Comparison of ENCODE assay signal across 8 cellular contexts in the genomic region with DNA sequence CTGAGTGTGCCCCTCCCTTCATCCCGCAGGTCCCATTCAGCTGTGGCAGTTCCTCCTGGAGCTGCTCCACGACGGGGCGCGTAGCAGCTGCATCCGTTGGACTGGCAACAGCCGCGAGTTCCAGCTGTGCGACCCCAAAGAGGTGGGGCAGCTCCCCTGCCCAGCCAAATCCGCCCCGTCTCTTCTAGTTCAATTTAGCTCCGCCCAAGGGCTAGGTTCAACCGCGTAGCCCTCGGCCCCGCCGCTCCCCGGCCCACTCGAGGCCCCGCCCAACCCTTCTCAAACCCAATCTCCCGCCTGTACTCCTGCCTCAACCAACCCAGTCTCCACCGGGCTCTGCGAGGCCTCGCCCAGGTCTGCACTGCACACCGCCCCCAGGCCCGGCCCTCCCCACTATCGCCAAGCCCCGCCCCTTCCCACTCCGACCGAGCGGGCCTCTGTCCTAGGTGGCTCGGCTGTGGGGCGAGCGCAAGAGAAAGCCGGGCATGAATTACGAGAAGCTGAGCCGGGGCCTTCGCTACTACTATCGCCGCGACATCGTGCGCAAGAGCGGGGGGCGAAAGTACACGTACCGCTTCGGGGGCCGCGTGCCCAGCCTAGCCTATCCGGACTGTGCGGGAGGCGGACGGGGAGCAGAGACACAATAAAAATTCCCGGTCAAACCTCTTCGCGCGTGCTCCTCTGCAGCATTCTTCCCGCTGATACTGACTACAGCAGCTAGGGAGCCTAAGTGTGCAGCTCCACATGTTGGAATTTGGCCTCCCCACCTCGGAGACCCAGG. TPM values are rescaled to one million over a fixed set of nuclear protein-coding genes. Genes with fewer than 3 reads are reported as not detected.
DNase-seq lines count a peak whose midpoint lies in the region; ATAC-seq, FAIRE-seq and TF ChIP-seq lines count a peak whose summit lies in the region.

No MANE protein-coding gene starts in this region.

- TF ChIP-seq CTCF in keratinocyte (optimal IDR thresholded peaks at IDR 0.05 in 1 of 3, IDR thresholded peaks at IDR 0.05 in 1 of 3, conservative IDR thresholded peaks at IDR 0.05 in 1 of 3; ENCODE audit: extremely low read depth in 1 of 3, insufficient read depth in 2 of 3, low read length in 3 of 3): no peak

- H3K4me1 ChIP-seq in keratinocyte (ENCODE audit: control insufficient read depth, extremely low read depth, insufficient read depth, low read length): peaks cover 19% of the 10 kb centered on the region

- peak overlapping the region; percentile 96 for H3K4me2 ChIP-seq in keratinocyte (ENCODE audit: control insufficient read depth, extremely low read depth, insufficient read depth, low read depth, low read length)

- peaks cover 13% of the 10 kb centered on the region for H3K79me2 ChIP-seq in keratinocyte (ENCODE audit: control insufficient read depth, insufficient read depth, low read length)

- FAIRE-seq in keratinocyte (lab: Jason Lieb, UNC): no peak

- peak overlapping the region; percentile 41 to 80 (median 78) for H3K4me3 ChIP-seq in keratinocyte (ENCODE audit: control insufficient read depth in 2 of 3, extremely low read depth in 1 of 3, insufficient read depth in 2 of 3, low read depth in 1 of 3, low read length in 3 of 3)

- peak overlapping the region; percentile 90 for H2AFZ ChIP-seq in keratinocyte (ENCODE audit: control insufficient read depth, low read length)

- H3K9ac ChIP-seq in keratinocyte (ENCODE audit: control insufficient read depth, extremely low read depth, insufficient read depth, low read length): peak overlapping the region; percentile 76

- peak; percentile 94 for DNase-seq in ACHN
- DNase-seq in NCI-H226: peak; percentile 94
- DNase-seq in activated CD4-positive, CD25-positive, alpha-beta regulatory T cell (lab: John Stamatoyannopoulos, UW): peak; percentile 88 to 90 (median 89)
- peak; percentile 92 for DNase-seq in central memory CD4-positive, alpha-beta T cell
- DNase-seq in keratinocyte (ENCODE audit: low read depth, low spot score): no peak
- peak; percentile 93 for DNase-seq in stimulated activated CD4-positive, alpha-beta T cell treated with anti-CD3 and anti-CD28 coated beads, Interleukin-12 subunit alpha, Interleukin-12 subunit beta, amount 100 ng/mL, for 4 hours

- no peaks in the 10 kb centered on the region for H4K20me1 ChIP-seq in keratinocyte (ENCODE audit: control insufficient read depth, extremely low read depth, insufficient read depth, low read length)

- no peaks in the 10 kb centered on the region for H3K9me1 ChIP-seq in keratinocyte (ENCODE audit: control insufficient read depth, extremely low read depth, insufficient read depth, low read length)

- no peaks in the 10 kb centered on the region for H3K27me3 ChIP-seq in keratinocyte (ENCODE audit: control insufficient read depth, extremely low read depth, insufficient read depth, low read length)

- in situ Hi-C loops in ACHN (cut with HindIII; ENCODE audit: low pct_ligation_motif_present, low pct_unique_long_range_greater_than_20kb, low sequenced_read_pairs): no loop called here

- no peaks in the 10 kb centered on the region for H3K36me3 ChIP-seq in keratinocyte (ENCODE audit: control insufficient read depth in 2 of 2, extremely low read depth in 1 of 2, insufficient read depth in 2 of 2, low read length in 2 of 2)

- H3K9me3 ChIP-seq in keratinocyte (ENCODE audit: control insufficient read depth, low read depth, low read length): no peaks in the 10 kb centered on the region

- dilution Hi-C loops in keratinocyte (cut with MboI; ENCODE audit: extremely low pct_ligation_motif_present, low sequenced_read_pairs): no loop called here

- peak; percentile 53 for ATAC-seq in GM18873 (IDR thresholded peaks at IDR 0.05; ENCODE audit: low FRiP score, unreplicated experiment)
- ATAC-seq in HG03135 (IDR thresholded peaks at IDR 0.05; ENCODE audit: unreplicated experiment): peak; percentile 59

- H3K27ac ChIP-seq in keratinocyte (ENCODE audit: control insufficient read depth, insufficient read depth, low read length): peak overlapping the region; percentile 71

RNA-seq across cellular contexts. Expression of gene ETV2, which starts 2.9 kb away (rescaled TPM):
- polyA plus RNA-seq in keratinocyte: 0.14 to 0.99 TPM (median 0.43 TPM) in 3 replicates
- polyA plus RNA-seq in keratinocyte (2011; ENCODE audit: low read depth): 0.87 TPM
- 0.32 and 1.1 TPM in 2 replicates for polyA plus RNA-seq in keratinocyte (2011; cell fraction: cytosol; rRNA removed)
- polyA plus RNA-seq in keratinocyte (2011; cell fraction: nucleus; rRNA removed): 0.29 TPM in 1 of 2 replicates, not detected in the other
- polyA plus RNA-seq in keratinocyte (2012; ENCODE audit: low replicate concordance): 0.39 and 1.4 TPM in 2 replicates
- polyA minus RNA-seq in keratinocyte: not detected in 3 replicates
- 3.6 TPM for polyA minus RNA-seq in keratinocyte (2011; cell fraction: cytosol; rRNA and poly(A)+ RNA removed)
- not detected in 2 replicates for polyA minus RNA-seq in keratinocyte (2011; cell fraction: nucleus; rRNA and poly(A)+ RNA removed)

RNA-seq across cellular contexts. Expression of gene COX6B1, which starts 3.7 kb away (rescaled TPM):
- polyA plus RNA-seq in keratinocyte: 509 to 705 TPM (median 560 TPM) in 3 replicates
- 89.3 TPM for polyA plus RNA-seq in keratinocyte (2011; ENCODE audit: low read depth)
- 801 and 842 TPM in 2 replicates for polyA plus RNA-seq in keratinocyte (2011; cell fraction: cytosol; rRNA removed)
- polyA plus RNA-seq in keratinocyte (2011; cell fraction: nucleus; rRNA removed): 260 and 322 TPM in 2 replicates
- 625 and 648 TPM in 2 replicates for polyA plus RNA-seq in keratinocyte (2012; ENCODE audit: low replicate concordance)
- 333 to 635 TPM (median 343 TPM) in 3 replicates for polyA minus RNA-seq in keratinocyte
- 206 TPM for polyA minus RNA-seq in keratinocyte (2011; cell fraction: cytosol; rRNA and poly(A)+ RNA removed)
- 40.6 and 54.7 TPM in 2 replicates for polyA minus RNA-seq in keratinocyte (2011; cell fraction: nucleus; rRNA and poly(A)+ RNA removed)

RNA-seq across cellular contexts. Expression of gene RBM42, which starts 15.6 kb away (rescaled TPM):
- polyA plus RNA-seq in keratinocyte: 29.8 to 40.8 TPM (median 30.4 TPM) in 3 replicates
- polyA plus RNA-seq in keratinocyte (2011; ENCODE audit: low read depth): 65.2 TPM
- 12.6 and 31.4 TPM in 2 replicates for polyA plus RNA-seq in keratinocyte (2011; cell fraction: cytosol; rRNA removed)
- 31.2 and 33.9 TPM in 2 replicates for polyA plus RNA-seq in keratinocyte (2011; cell fraction: nucleus; rRNA removed)
- polyA plus RNA-seq in keratinocyte (2012; ENCODE audit: low replicate concordance): 42.3 and 64.9 TPM in 2 replicates
- 12.3 to 24.7 TPM (median 17.7 TPM) in 3 replicates for polyA minus RNA-seq in keratinocyte
- polyA minus RNA-seq in keratinocyte (2011; cell fraction: cytosol; rRNA and poly(A)+ RNA removed): 45.8 TPM
- 16.0 and 17.0 TPM in 2 replicates for polyA minus RNA-seq in keratinocyte (2011; cell fraction: nucleus; rRNA and poly(A)+ RNA removed)

RNA-seq across cellular contexts. Expression of gene UPK1A, which starts 21.9 kb away (rescaled TPM):
- polyA plus RNA-seq in keratinocyte: 0.05 to 0.15 TPM (median 0.09 TPM) in 3 replicates
- polyA plus RNA-seq in keratinocyte (2011; ENCODE audit: low read depth): 0.26 TPM
- 0.15 and 0.26 TPM in 2 replicates for polyA plus RNA-seq in keratinocyte (2011; cell fraction: cytosol; rRNA removed)
- 0.35 TPM in 1 of 2 replicates, not detected in the other for polyA plus RNA-seq in keratinocyte (2011; cell fraction: nucleus; rRNA removed)
- 0.21 and 0.62 TPM in 2 replicates for polyA plus RNA-seq in keratinocyte (2012; ENCODE audit: low replicate concordance)
- polyA minus RNA-seq in keratinocyte: 0.22 TPM in 1 of 3 replicates, not detected in the others
- polyA minus RNA-seq in keratinocyte (2011; cell fraction: cytosol; rRNA and poly(A)+ RNA removed): not detected
- polyA minus RNA-seq in keratinocyte (2011; cell fraction: nucleus; rRNA and poly(A)+ RNA removed): not detected in 2 replicates

RNA-seq across cellular contexts. Expression of gene HAUS5, which starts 31.9 kb away (rescaled TPM):
- polyA plus RNA-seq in keratinocyte: 3.1 to 3.7 TPM (median 3.5 TPM) in 3 replicates
- polyA plus RNA-seq in keratinocyte (2011; ENCODE audit: low read depth): 6.0 TPM
- polyA plus RNA-seq in keratinocyte (2011; cell fraction: cytosol; rRNA removed): 1.4 and 1.9 TPM in 2 replicates
- 8.4 and 9.9 TPM in 2 replicates for polyA plus RNA-seq in keratinocyte (2011; cell fraction: nucleus; rRNA removed)
- 3.6 and 6.0 TPM in 2 replicates for polyA plus RNA-seq in keratinocyte (2012; ENCODE audit: low replicate concordance)
- 1.8 to 9.2 TPM (median 1.9 TPM) in 3 replicates for polyA minus RNA-seq in keratinocyte
- polyA minus RNA-seq in keratinocyte (2011; cell fraction: cytosol; rRNA and poly(A)+ RNA removed): 1.5 TPM
- polyA minus RNA-seq in keratinocyte (2011; cell fraction: nucleus; rRNA and poly(A)+ RNA removed): 2.4 and 3.1 TPM in 2 replicates
